In genomic region chr15:80695099-80695910, GRCh38 we compare ENCODE assay signal across 8 cellular contexts. TPM values are rescaled to one million over a fixed set of nuclear protein-coding genes. Genes with fewer than 3 reads are reported as not detected.
DNase-seq lines count a peak whose midpoint lies in the region; ATAC-seq, FAIRE-seq and TF ChIP-seq lines count a peak whose summit lies in the region.

ABHD17C (plus strand) TSS chr15:80695310; CDS start chr15:80695430, 120 bp downstream.

- no peaks in the 10 kb centered on the region for H3K27me3 ChIP-seq in MG63

- no peak for FAIRE-seq in H54 (lab: Jason Lieb, UNC)

- H3K27ac Mint-ChIP-seq in WTC11 = no peak within 1 kb of the TSS

- peaks cover 7% of the 10 kb centered on the region for H3K36me3 Mint-ChIP-seq in WTC11

- POLR2A ChIA-PET in WTC11 (lab: Charles Lee) = interaction anchor here (0.5 to 1.3 kb wide), 3 partner anchors 10 to 305 kb away, joined by 3 read pairs; partner anchors contain the start of gene TLNRD1

- H3K9me3 ChIP-seq in MG63 = no peaks in the 10 kb centered on the region

- peaks cover 29% of the 10 kb centered on the region for H3K4me1 Mint-ChIP-seq in WTC11

- CTCF ChIA-PET in WTC11 (lab: Charles Lee) = interaction anchor here (0.5 to 4.1 kb wide), 10 partner anchors 34 to 570 kb away, joined by 3 to 26 read pairs (median 4); partner anchors contain the start of gene CEMIP

- peaks cover 25% of the 10 kb centered on the region for H3K27me3 Mint-ChIP-seq in WTC11 (ENCODE audit: low read depth)

- H3K4me3 ChIP-seq in MG63 (peak within 1 kb of the TSS; percentile 71), choroid plexus epithelial cell (ENCODE audit: low read depth, low read length) (peak within 1 kb of the TSS; percentile 74)

- no peak for TF ChIP-seq CTCF in GM10266 (IDR thresholded peaks at IDR 0.05; ENCODE audit: control insufficient read depth, insufficient read depth, low read depth, missing control alignments)
- no peak for TF ChIP-seq CTCF in WTC11 (IDR thresholded peaks at IDR 0.05)
- TF ChIP-seq CTCF in choroid plexus epithelial cell (conservative IDR thresholded peaks at IDR 0.05; ENCODE audit: low read depth, low read length) = no peak

- ATAC-seq in WTC11 (peak; percentile 70), HG02840 (IDR thresholded peaks at IDR 0.05; ENCODE audit: low FRiP score, unreplicated experiment) (no peak)

- peak within 1 kb of the TSS; percentile 82 for H3K4me3 Mint-ChIP-seq in WTC11

- H3K36me3 ChIP-seq in MG63 = peaks cover 16% of the 10 kb centered on the region

- no peaks in the 10 kb centered on the region for H3K9me3 Mint-ChIP-seq in WTC11

- DNase-seq in GM10266 (ENCODE audit: extremely low spot score) (peak; percentile 87), H54 (ENCODE audit: insufficient read length, low spot score) (no peak), MG63 (peak; percentile 76), WTC11 (ENCODE audit: low spot score) (peak; percentile 58), choroid plexus epithelial cell (ENCODE audit: low read depth) (peak; percentile 64), kidney glomerular epithelial cell (lab: John Stamatoyannopoulos, UW) (peak; percentile 12)
- peak; percentile 2 to 45 for DNase-seq in stimulated activated CD4-positive, alpha-beta T cell treated with anti-CD3 and anti-CD28 coated beads, Interleukin-15, amount 100 ng/mL, for 1 hour (ENCODE audit: low read depth in 1 of 2, low spot score in 1 of 2)

- TF ChIP-seq POLR2A in H54 (IDR thresholded peaks at IDR 0.05; ENCODE audit: low read depth, low read length) = peak; percentile 73

TF ChIP-seq in WTC11, 78 proteins besides CTCF, POLR2A, EP300 and RAD21 (continues in another document):
- no peak for TF ChIP-seq CREM (CRISPR knock-in tag; IDR thresholded peaks at IDR 0.05)
- no peak for TF ChIP-seq ZNF425 (CRISPR knock-in tag; conservative IDR thresholded peaks at IDR 0.05)
- peak; percentile 77; the same call in 1 of the 2 replicates for TF ChIP-seq E2F1 (CRISPR knock-in tag; IDR thresholded peaks at IDR 0.05)
- TF ChIP-seq ZBTB43 (CRISPR knock-in tag; IDR thresholded peaks at IDR 0.05) = no peak
- TF ChIP-seq ETV6 (CRISPR knock-in tag; IDR thresholded peaks at IDR 0.05) = no peak
- peak; percentile 72; the same call in 1 of the 2 replicates for TF ChIP-seq ARID4B (CRISPR knock-in tag; IDR thresholded peaks at IDR 0.05; ENCODE audit: borderline replicate concordance)
- no peak for TF ChIP-seq STAT6 (CRISPR knock-in tag; conservative IDR thresholded peaks at IDR 0.05; ENCODE audit: low read depth)
- peak; percentile 62; the same call in 1 of the 2 replicates for TF ChIP-seq SP1 (CRISPR knock-in tag; conservative IDR thresholded peaks at IDR 0.05)
- TF ChIP-seq GTF2I (CRISPR knock-in tag; conservative IDR thresholded peaks at IDR 0.05) = no peak
- 0 out of 2 replicates have a peak, but pooled peaks have one; percentile 42 for TF ChIP-seq NR2C2 (CRISPR knock-in tag; IDR thresholded peaks at IDR 0.05)
- TF ChIP-seq IRF1 (CRISPR knock-in tag; IDR thresholded peaks at IDR 0.05) = no peak

RNA-seq across cellular contexts. Expression of gene ABHD17C, which starts in this region (rescaled TPM):
- 8.0 and 8.1 TPM in 2 replicates for total RNA-seq in MG63 (2014; rRNA removed; shearing (Covaris generic); ENCODE audit: low replicate concordance)
- total RNA-seq in WTC11 (2021) = 23.6 to 29.0 TPM (median 23.6 TPM) in 3 replicates
